1 cellular context compared by ENCODE assay signal in genomic region chr21:20086508-20086907, GRCh38.
TF ChIP-seq lines count a peak whose summit lies in the region.

No MANE protein-coding gene starts in this region.

TF ChIP-seq in K562, 482 proteins besides CTCF, POLR2A, EP300 and RAD21 (continued from another document and continues in another):
- TF ChIP-seq CREB3L1 (IDR thresholded peaks at IDR 0.05; ENCODE audit: borderline replicate concordance, low read depth): no peak
- TF ChIP-seq MEF2D (tag; conservative IDR thresholded peaks at IDR 0.05; ENCODE audit: low read depth): no peak
- no peak for TF ChIP-seq SMAD2 (IDR thresholded peaks at IDR 0.05; ENCODE audit: low read depth, low read length)
- no peak for TF ChIP-seq ZNF668 (CRISPR knock-in tag; IDR thresholded peaks at IDR 0.05)
- TF ChIP-seq FOXM1 (IDR thresholded peaks at IDR 0.05; ENCODE audit: low read depth): no peak
- no peak for TF ChIP-seq FOXM1 (CRISPR knock-in tag; IDR thresholded peaks at IDR 0.05; ENCODE audit: low read depth)
- no peak for TF ChIP-seq PTRF (tag; IDR thresholded peaks at IDR 0.05)
- TF ChIP-seq ZNF140 (CRISPR knock-in tag; IDR thresholded peaks at IDR 0.05): no peak
- no peak for TF ChIP-seq GTF3C2 (IDR thresholded peaks at IDR 0.05; ENCODE audit: borderline replicate concordance, extremely low read depth, insufficient read length)
- TF ChIP-seq NFRKB (IDR thresholded peaks at IDR 0.05; ENCODE audit: low read depth): no peak
- TF ChIP-seq GTF2E2 (tag; IDR thresholded peaks at IDR 0.05): no peak
- TF ChIP-seq ETV1 (tag; conservative IDR thresholded peaks at IDR 0.05; ENCODE audit: low read depth): no peak
- TF ChIP-seq POLR2AphosphoS5 (IDR thresholded peaks at IDR 0.05; ENCODE audit: control insufficient read depth, insufficient read depth, low read depth, low read length): peak; percentile 61; the same call in 1 of the 2 replicates
- TF ChIP-seq SMARCA4 (IDR thresholded peaks at IDR 0.05): peak; percentile 82
- TF ChIP-seq SNAPC5 (CRISPR knock-in tag; IDR thresholded peaks at IDR 0.05): no peak
- TF ChIP-seq ZNF282 (CRISPR knock-in tag; IDR thresholded peaks at IDR 0.05): no peak
- peak; percentile 81 for TF ChIP-seq DPF2 (IDR thresholded peaks at IDR 0.05)
- TF ChIP-seq NELFE (IDR thresholded peaks at IDR 0.05; ENCODE audit: insufficient read depth, insufficient read length): no peak
- TF ChIP-seq ZNF133 (CRISPR knock-in tag; IDR thresholded peaks at IDR 0.05): no peak
- TF ChIP-seq SETDB1 (IDR thresholded peaks at IDR 0.05; ENCODE audit: low read length): no peak
- TF ChIP-seq ZNF24 (IDR thresholded peaks at IDR 0.05): no peak
- no peak for TF ChIP-seq AFF1 (IDR thresholded peaks at IDR 0.05; ENCODE audit: low read depth in 1 of 2, partially characterized antibody in 2 of 2)
- no peak for TF ChIP-seq ZEB2 (IDR thresholded peaks at IDR 0.05)
- TF ChIP-seq SFPQ (IDR thresholded peaks at IDR 0.05; ENCODE audit: low read depth, low read length): no peak
- TF ChIP-seq PHF8 (IDR thresholded peaks at IDR 0.05; ENCODE audit: borderline replicate concordance, low read length): no peak
- TF ChIP-seq NCOA4 (IDR thresholded peaks at IDR 0.05; ENCODE audit: partially characterized antibody): no peak
- no peak for TF ChIP-seq ERF (CRISPR knock-in tag; IDR thresholded peaks at IDR 0.05)
- TF ChIP-seq THAP7 (CRISPR knock-in tag; IDR thresholded peaks at IDR 0.05): no peak
- no peak for TF ChIP-seq ZNF785 (CRISPR knock-in tag; IDR thresholded peaks at IDR 0.05)
- TF ChIP-seq SMARCB1 (IDR thresholded peaks at IDR 0.05; ENCODE audit: insufficient read length, low read depth): no peak
- no peak for TF ChIP-seq FOXP4 (CRISPR knock-in tag; IDR thresholded peaks at IDR 0.05; ENCODE audit: borderline replicate concordance)
- no peak for TF ChIP-seq MIER1 (IDR thresholded peaks at IDR 0.05; ENCODE audit: low read depth)
- no peak for TF ChIP-seq CSDE1 (IDR thresholded peaks at IDR 0.05)
- TF ChIP-seq CCAR2 (IDR thresholded peaks at IDR 0.05; ENCODE audit: low read depth, low read length): no peak
- TF ChIP-seq MBD2 (IDR thresholded peaks at IDR 0.05; ENCODE audit: borderline replicate concordance, low read depth): 0 out of 2 replicates have a peak, but pooled peaks have one; percentile 23
- peak; percentile 73 for TF ChIP-seq TCF3 (CRISPR knock-in tag; IDR thresholded peaks at IDR 0.05)
- TF ChIP-seq ATF6 (CRISPR knock-in tag; IDR thresholded peaks at IDR 0.05): no peak
- no peak for TF ChIP-seq LEF1 (IDR thresholded peaks at IDR 0.05)
- peak; percentile 89 for TF ChIP-seq CBFA2T3 (IDR thresholded peaks at IDR 0.05)
- no peak for TF ChIP-seq MCM2 (IDR thresholded peaks at IDR 0.05; ENCODE audit: low read depth)
- no peak for TF ChIP-seq IRF9 (tag; IDR thresholded peaks at IDR 0.05)
- no peak for TF ChIP-seq CBX5 (IDR thresholded peaks at IDR 0.05; ENCODE audit: borderline replicate concordance, low read depth)
- no peak for TF ChIP-seq ZNF609 (CRISPR knock-in tag; IDR thresholded peaks at IDR 0.05; ENCODE audit: borderline replicate concordance)
- 0 out of 2 replicates have a peak, but pooled peaks have one; percentile 30 for TF ChIP-seq FOSL1 (tag; conservative IDR thresholded peaks at IDR 0.05)
